ENCODE assay signal across 8 cellular contexts in the genomic region with DNA sequence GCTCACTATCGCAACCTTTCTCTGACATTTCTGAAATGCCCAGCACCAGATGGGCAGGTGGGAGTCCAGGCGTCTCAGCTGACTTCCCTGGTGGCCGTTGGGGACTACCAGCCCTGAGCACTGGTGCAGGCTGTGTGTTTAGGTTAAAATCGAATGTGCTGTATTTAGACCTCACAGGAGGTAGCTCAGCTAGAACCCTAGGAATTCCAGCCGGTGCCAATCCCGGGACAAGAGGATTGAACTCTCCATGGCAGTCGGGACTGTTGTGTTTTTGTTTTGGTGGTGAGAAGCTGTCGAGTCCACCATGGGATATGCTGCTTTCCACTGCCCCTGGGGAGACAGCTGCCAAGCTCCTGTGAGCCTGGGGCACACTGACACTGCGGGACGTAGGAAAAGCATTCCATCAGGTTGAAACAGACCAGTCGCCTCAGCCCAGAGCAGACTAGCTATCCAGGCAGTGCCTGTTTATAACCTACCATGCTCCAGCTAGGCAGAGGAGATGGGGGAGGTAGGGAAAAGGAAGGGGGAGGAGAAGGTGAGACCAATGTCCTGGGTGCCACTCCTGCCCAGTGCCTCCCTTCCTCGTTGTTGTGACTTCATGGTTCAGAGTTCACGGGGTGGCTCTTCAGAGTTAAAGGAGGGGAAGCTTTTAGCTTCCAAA. TPM values are rescaled to one million over a fixed set of nuclear protein-coding genes. Genes with fewer than 3 reads are reported as not detected.
DNase-seq lines count a peak whose midpoint lies in the region; ATAC-seq and TF ChIP-seq lines count a peak whose summit lies in the region.

No MANE protein-coding gene starts in this region.

- peaks cover 8% of the 10 kb centered on the region for H3F3A ChIP-seq in PC-3 (ENCODE audit: low read length, unreplicated experiment)

- WGBS in mesodermal cell (ENCODE audit: insufficient coverage in 2 of 2), 2 experiments = 84 to 90% methylated on average over 7 to 9 of the region's 13 CpGs

- ATAC-seq in PC-3 (no peak), HG03342 (IDR thresholded peaks at IDR 0.05; ENCODE audit: unreplicated experiment) (no peak), HG03196 (IDR thresholded peaks at IDR 0.05; ENCODE audit: unreplicated experiment) (no peak), GM18873 (IDR thresholded peaks at IDR 0.05; ENCODE audit: low FRiP score, unreplicated experiment) (no peak)

- DNase-seq in AG04449 (ENCODE audit: low read depth, low spot score) = peak; percentile 85
- peak; percentile 46 for DNase-seq in PC-3
- peak; percentile 58 to 86 for DNase-seq in dermis microvascular lymphatic vessel endothelial cell (ENCODE audit: low read depth in 2 of 2)
- DNase-seq in NCI-H2227 treated with DMSO at 0.1 percent for 48 hours (lab: John Stamatoyannopoulos, UW) = no peak

- H3K9me2 ChIP-seq in PC-3 (replicated peaks; ENCODE audit: low read length) = no peaks in the 10 kb centered on the region

- peaks cover 26% of the 10 kb centered on the region for H3K36me3 ChIP-seq in PC-3 (ENCODE audit: low read depth, low read length)
- H3K36me3 ChIP-seq in mesodermal cell (ENCODE audit: control insufficient read depth, insufficient read depth, low read length) = peaks cover 56% of the 10 kb centered on the region

- no peak overlapping the region for H3K4me3 ChIP-seq in AG04449 (ENCODE audit: low read depth, low read length)
- no peak overlapping the region for H3K4me3 ChIP-seq in PC-3 (ENCODE audit: low read length)
- H3K4me3 ChIP-seq in mesodermal cell (ENCODE audit: extremely low read depth, insufficient read depth, low read length, poor library complexity, severe bottlenecking) = no peak overlapping the region

- no peak overlapping the region for H2AFZ ChIP-seq in PC-3 (ENCODE audit: low read length)

- H3K27me3 ChIP-seq in PC-3 (ENCODE audit: low read length) = no peaks in the 10 kb centered on the region

- intact Hi-C loops in PC-3 (cut with micrococcal nuclease) = loop anchor here (5.0 kb wide), 2 partner anchors 51 to 76 kb away; a partner anchor contains a TSS

- POLR2A ChIA-PET in AG04449 (lab: Yijun Ruan, JAX) (interaction anchor here (0.7 to 2.9 kb wide), 8 partner anchors 12 to 119 kb away, joined by 3 to 15 read pairs (median 5); no protein-coding TSS in a partner anchor), PC-3 (lab: Charles Lee; ENCODE audit: unreplicated experiment) (interaction anchor here (0.5 to 1.5 kb wide), 10 partner anchors 19 to 1152 kb away, joined by 3 to 13 read pairs (median 4); a partner anchor contains a TSS)

- H3K9ac ChIP-seq in PC-3 (ENCODE audit: low read length) = peak overlapping the region; percentile 86

- H3K4me1 ChIP-seq in PC-3 (ENCODE audit: insufficient read depth, low read length) (peaks cover 70% of the 10 kb centered on the region), mesodermal cell (ENCODE audit: control insufficient read depth, insufficient read depth, low read length, poor library complexity, severe bottlenecking) (peaks cover 83% of the 10 kb centered on the region)

- no peaks in the 10 kb centered on the region for H4K20me1 ChIP-seq in PC-3 (ENCODE audit: low read length)

- BruUV-seq in PC-3 (replicated peaks; lab: Mats Ljungman, UMichigan) = TSS peak; percentile 10

- no peaks in the 10 kb centered on the region for H3K9me3 ChIP-seq in PC-3 (ENCODE audit: low read length)
- no peaks in the 10 kb centered on the region for H3K9me3 ChIP-seq in mesodermal cell (ENCODE audit: control insufficient read depth, low read length)

- H3K27ac ChIP-seq in PC-3 (ENCODE audit: low read length) (peak overlapping the region; percentile 99), mesodermal cell (ENCODE audit: low read depth, low read length, severe bottlenecking) (peak overlapping the region; percentile 95)

- TF ChIP-seq CTCF in AG04449 (IDR thresholded peaks at IDR 0.05; ENCODE audit: insufficient read depth, low read length, missing control alignments) (no peak), PC-3 (conservative IDR thresholded peaks at IDR 0.05; ENCODE audit: low read depth, low read length) (no peak)

- peak overlapping the region; percentile 45 for H3K4me2 ChIP-seq in PC-3 (ENCODE audit: low read length)

- peaks cover 52% of the 10 kb centered on the region for H3K79me2 ChIP-seq in PC-3 (ENCODE audit: low read length)

- CTCF ChIA-PET in AG04449 (lab: Yijun Ruan, JAX) (interaction anchor here (1.0 to 4.7 kb wide), 14 partner anchors 10 to 125 kb away, joined by 3 to 30 read pairs (median 4); no protein-coding TSS in a partner anchor), PC-3 (lab: Charles Lee) (interaction anchor here (0.6 to 1.2 kb wide), 3 partner anchors 20 to 118 kb away, joined by 3 to 6 read pairs (median 3); no protein-coding TSS in a partner anchor)

RNA-seq across cellular contexts. Expression of a gene that starts 52.9 kb away (rescaled TPM):
- total RNA-seq in PC-3 (2014; rRNA removed) (50.1 and 62.9 TPM in 2 replicates), dermis microvascular lymphatic vessel endothelial cell (79.6 and 210 TPM in 2 replicates)
- polyA plus RNA-seq in mesodermal cell (2013, experiment 1 of 2) = 99.2 TPM
- 85.1 TPM for polyA plus RNA-seq in mesodermal cell (2013, experiment 2 of 2)
